Comparison of ENCODE assay signal across 15 cellular contexts in genomic region chr9:89278551-89278950, GRCh38.
"Had no signal": no experiment of that assay in that cellular context is flagged by ENCODE, and none has a peak within 500 bp of the region (broad histone marks: within the 10 kb centered on the region; RNA-seq: fewer than 3 reads in every experiment).

No MANE protein-coding gene starts in this region.

- H3K4me3 ChIP-seq: body of pancreas, dorsolateral prefrontal cortex, gastroesophageal sphincter, heart right ventricle, lower lobe of right lung had no signal

- H3K9ac ChIP-seq: parathyroid adenoma had no signal

- H3K4me1 ChIP-seq: body of pancreas, gastroesophageal sphincter, lower lobe of right lung had no signal

- H3K79me2 ChIP-seq: parathyroid adenoma had no signal

- H3K27ac ChIP-seq: body of pancreas, dorsolateral prefrontal cortex, gastroesophageal sphincter, heart right ventricle, lower lobe of right lung, parathyroid adenoma, VCaP had no signal

- H2AFZ ChIP-seq: parathyroid adenoma had no signal

- H3K27me3 ChIP-seq: body of pancreas, dorsolateral prefrontal cortex, gastroesophageal sphincter, heart right ventricle had no signal

- H3K36me3 ChIP-seq: gastroesophageal sphincter, heart right ventricle, lower lobe of right lung had no signal

- DNase-seq: activated CD4-positive, alpha-beta T cell treated with anti-CD3 and anti-CD28 coated beads for 1 hour; activated CD4-positive, alpha-beta T cell treated with anti-CD3 and anti-CD28 coated beads, Interleukin-2, amount 50 U/mL, for 4 hours; activated naive CD4-positive, alpha-beta T cell treated with Interleukin-2 at 50 U/mL for 16 hours; activated naive CD8-positive, alpha-beta T cell treated with anti-CD3 and anti-CD28 coated beads, Interleukin-2, amount 10 ng/mL, durations not matched to agents 7 days and 5 days; activated T-cell treated with anti-CD3 and anti-CD28 coated beads, Interleukin-2, amount 50 U/mL, for 1 hour; dorsolateral prefrontal cortex; endodermal cell; lower lobe of right lung; stimulated activated CD4-positive, alpha-beta T cell treated with anti-CD3 and anti-CD28 coated beads, Interleukin-4, amount 100 ng/mL, for 4 hours; stimulated activated naive B cell treated with anti-CD40 and anti-IgM and Interleukin-4, amounts not matched to agents 10 μg/mL and 1 μg/mL and 100 μg/mL, for 72 hours had no signal
